In the genomic region with DNA sequence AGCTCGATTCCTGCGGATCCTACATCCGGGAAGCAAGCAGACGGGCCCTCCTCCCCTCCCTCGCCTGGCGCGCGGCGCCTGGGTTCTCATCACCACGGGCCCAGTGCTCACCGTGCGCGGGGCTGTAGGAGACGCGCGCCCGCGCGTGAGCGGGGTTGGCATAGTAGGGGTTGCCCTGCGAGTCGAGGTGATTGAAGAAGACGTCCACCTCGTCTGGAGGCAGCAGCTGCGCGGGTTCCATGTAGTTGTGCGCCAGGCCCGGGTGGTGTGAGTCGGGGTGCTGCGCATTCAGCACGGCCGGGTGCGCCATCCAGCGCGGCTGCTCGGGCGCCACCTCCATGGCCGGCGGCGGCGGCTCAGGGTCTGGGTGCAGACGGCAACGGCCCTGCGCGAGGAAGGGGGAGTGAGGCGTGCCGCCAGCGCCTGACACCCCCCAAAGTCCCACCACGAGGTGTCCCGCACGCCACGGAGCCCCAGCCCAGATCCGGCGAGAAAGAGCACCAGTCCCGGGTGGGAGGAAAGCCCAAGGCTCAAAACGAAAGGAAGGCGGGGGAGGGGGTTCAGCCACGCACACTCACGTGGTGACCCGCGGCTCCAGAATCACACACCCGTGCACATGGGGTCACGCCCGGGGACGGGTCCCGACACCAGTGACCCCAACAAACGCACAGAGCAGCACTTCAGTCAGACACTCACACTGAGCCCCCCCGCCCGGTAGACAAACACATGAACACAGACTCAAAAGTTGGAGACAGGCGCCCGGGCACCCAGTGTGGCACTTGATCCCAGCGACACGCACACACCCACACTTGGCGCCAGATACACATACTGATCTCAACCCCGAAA, we compare ENCODE assay signal across 8 cellular contexts. TPM values are rescaled to one million over a fixed set of nuclear protein-coding genes. Genes with fewer than 3 reads are reported as not detected.
DNase-seq lines count a peak whose midpoint lies in the region; ATAC-seq and TF ChIP-seq lines count a peak whose summit lies in the region.

No MANE protein-coding gene starts in this region.

- DNase-seq in NCI-H146 (lab: John Stamatoyannopoulos, UW) (peak; percentile 59), NCI-H146 treated with DMSO at 0.1 percent for 48 hours (lab: John Stamatoyannopoulos, UW; ENCODE audit: unreplicated experiment) (no peak), Peyer's patch (no peak), myocyte (ENCODE audit: low read depth) (peak; percentile 27), NCI-H1930 (lab: John Stamatoyannopoulos, UW) (no peak)

- ATAC-seq in GM21515 (IDR thresholded peaks at IDR 0.05; ENCODE audit: unreplicated experiment) (no peak), HG03196 (IDR thresholded peaks at IDR 0.05; ENCODE audit: unreplicated experiment) (no peak)

- H3K4me1 ChIP-seq in Peyer's patch (peaks cover 0 to 47% (median 23%) of the 10 kb centered on the region in 4 donors), ectodermal cell (ENCODE audit: control insufficient read depth, insufficient read depth, low read length) (peaks cover 64% of the 10 kb centered on the region)

- H3K36me3 ChIP-seq in Peyer's patch (no peaks in the 10 kb centered on the region), ectodermal cell (ENCODE audit: control insufficient read depth, insufficient read depth, low read length) (no peaks in the 10 kb centered on the region)

- no peak for TF ChIP-seq CTCF in Peyer's patch (IDR thresholded peaks at IDR 0.05)

- 2% methylated on average over 75 of the region's 75 CpGs for WGBS in ectodermal cell, 2 experiments

- H3K4me3 ChIP-seq in Peyer's patch (peak overlapping the region; percentile 29 to 60 (median 54)), ectodermal cell (ENCODE audit: insufficient read depth, low read depth, low read length) (peak overlapping the region; percentile 26)

- no peak for TF ChIP-seq POLR2A in Peyer's patch (IDR thresholded peaks at IDR 0.05)

- peak overlapping the region in 3 of 4 donors; percentile 46 to 77 (median 65) for H3K27ac ChIP-seq in Peyer's patch
- no peak overlapping the region for H3K27ac ChIP-seq in ectodermal cell (ENCODE audit: insufficient read depth, low read depth, low read length, poor library complexity, severe bottlenecking)

- peaks cover 0 to 86% of the 10 kb centered on the region in 2 donors for H3K27me3 ChIP-seq in Peyer's patch
- peaks cover 100% of the 10 kb centered on the region for H3K27me3 ChIP-seq in ectodermal cell (ENCODE audit: control insufficient read depth, insufficient read depth, low read length, poor library complexity, severe bottlenecking)

- H3K9me3 ChIP-seq in Peyer's patch (no peaks in the 10 kb centered on the region), ectodermal cell (ENCODE audit: control insufficient read depth, low read length) (no peaks in the 10 kb centered on the region)

RNA-seq across cellular contexts. Expression of a gene that starts 6.1 kb away (rescaled TPM):
- total RNA-seq in Peyer's patch (10 to 100 TPM in 1 of 4 donors, 1 to 10 TPM in 3; 2.8 to 11.6 (median 8.1) TPM), myocyte (0.05 TPM in 1 of 2 replicates, not detected in the other)
- 0.80 TPM for polyA plus RNA-seq in ectodermal cell (2013, experiment 1 of 4)
- polyA plus RNA-seq in ectodermal cell (2013, experiment 2 of 4): 0.78 TPM
- polyA plus RNA-seq in ectodermal cell (2013, experiment 3 of 4): 0.53 TPM
- 0.81 TPM for polyA plus RNA-seq in ectodermal cell (2013, experiment 4 of 4)
- 0.38 TPM for polyA plus RNA-seq in myocyte (2012)

RNA-seq across cellular contexts. Expression of a gene that starts 20.2 kb away (rescaled TPM):
- total RNA-seq in Peyer's patch (not detected), myocyte (not detected in 2 replicates)
- polyA plus RNA-seq in ectodermal cell (2013, experiment 1 of 4): not detected
- polyA plus RNA-seq in ectodermal cell (2013, experiment 2 of 4): not detected
- not detected for polyA plus RNA-seq in ectodermal cell (2013, experiment 3 of 4)
- not detected for polyA plus RNA-seq in ectodermal cell (2013, experiment 4 of 4)
- not detected for polyA plus RNA-seq in myocyte (2012)

Comparison
In these comparisons a context has a peak if more than half of its experiments do, and no peak if none do; other contexts are left out.
1. DNase-seq: peak in NCI-H146 (single experiment) and myocyte (single experiment); none in NCI-H146 treated with DMSO at 0.1 percent for 48 hours (single experiment), Peyer's patch (0 of 3) and NCI-H1930 (0 of 2).